Comparison of ENCODE assay signal across 9 cellular contexts in the genomic region with DNA sequence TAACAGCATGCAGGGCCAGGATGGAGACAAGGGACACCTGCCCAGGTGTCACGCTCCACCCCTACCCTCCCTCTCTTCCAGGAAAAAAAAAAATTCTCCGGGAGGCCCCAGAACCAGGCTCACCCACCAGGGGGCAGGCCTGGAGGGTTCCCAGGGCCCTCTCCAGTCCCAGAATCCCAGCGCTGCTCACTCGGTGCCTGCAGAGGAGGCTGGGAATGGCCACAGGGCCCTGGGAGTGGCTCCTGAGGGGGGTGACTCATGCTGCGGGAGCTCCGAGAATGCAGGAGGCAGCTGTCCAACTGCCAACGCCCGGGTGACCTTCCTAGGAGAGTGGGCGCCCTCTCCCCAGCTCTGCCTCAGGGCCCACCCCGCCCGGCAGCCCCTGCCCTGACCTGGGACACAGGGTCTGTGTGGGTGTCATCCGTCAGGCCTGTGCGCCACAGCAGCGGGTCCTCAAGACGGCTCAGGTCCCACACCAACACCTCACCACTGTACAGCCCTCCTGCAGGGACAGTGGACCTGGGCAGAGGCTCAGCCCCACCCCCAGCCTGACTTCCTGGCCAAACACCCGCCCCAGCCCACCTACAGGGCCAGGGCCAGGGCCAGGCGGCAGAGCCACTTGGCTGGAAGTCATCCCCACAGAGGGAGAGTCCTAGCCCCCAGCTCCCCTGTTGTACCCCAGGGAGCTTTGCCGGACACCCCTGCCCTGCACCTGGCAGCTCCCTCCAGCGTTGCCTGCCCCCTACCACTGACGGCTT. TPM values are rescaled to one million over a fixed set of nuclear protein-coding genes. Genes with fewer than 3 reads are reported as not detected.
A peak's percentile ranks its signal among the peaks of the same experiment; 100 is the strongest.
DNase-seq lines count a peak whose midpoint lies in the region; ATAC-seq, FAIRE-seq and TF ChIP-seq lines count a peak whose summit lies in the region.
"Had no signal": no experiment of that assay in that cellular context is flagged by ENCODE, and none has a peak within 500 bp of the region (broad histone marks: within the 10 kb centered on the region; RNA-seq: fewer than 3 reads in every experiment).

No MANE protein-coding gene starts in this region.

- FAIRE-seq in small intestine (lab: Jason Lieb, UNC) (no peak), GM19239 (lab: Jason Lieb, UNC) (no peak)

- DNase-seq in Daoy (ENCODE audit: low read depth) (peak; percentile 99), NCI-H1105 (lab: John Stamatoyannopoulos, UW) (peak; percentile 57), ascending aorta (ENCODE audit: low spot score in 2 of 2) (peak; percentile 47 to 96), iPS DF 4.7 (ENCODE audit: extremely low read depth, low spot score) (peak; percentile 60), small intestine (peak; percentile 97), GM19239 (ENCODE audit: insufficient read length, low spot score) (no peak)
- DNase-seq in activated CD8-positive, alpha-beta memory T cell treated with anti-CD3 and anti-CD28 coated beads for 24 hours: no peak

- intact Hi-C loops in ascending aorta (cut with DNase I): loop anchor here (1.0 to 5.0 kb wide), 3 partner anchors 21 to 152 kb away; a partner anchor contains a TSS

- 12 to 40% (median 24%) methylated on average over 18 to 20 of the region's 20 CpGs for WGBS in small intestine, 3 donors

- H3K4me3 ChIP-seq in ascending aorta (peak overlapping the region in 1 of 2 donors; percentile 12), small intestine (ENCODE audit: low read depth in 1 of 2, low read length in 2 of 2) (peak overlapping the region in 1 of 2 donors; percentile 46)
- H3K4me3 ChIP-seq: SK-N-MC had no signal

- peaks cover 6 to 17% of the 10 kb centered on the region in 2 donors for H3K4me1 ChIP-seq in ascending aorta
- peaks cover 0 to 5% of the 10 kb centered on the region in 2 donors for H3K4me1 ChIP-seq in small intestine (ENCODE audit: control insufficient read depth in 2 of 2, insufficient read depth in 1 of 2, low read depth in 1 of 2, low read length in 1 of 2)

- peaks cover 39 to 45% of the 10 kb centered on the region in 2 donors for H3K36me3 ChIP-seq in ascending aorta
- H3K36me3 ChIP-seq in small intestine (ENCODE audit: control insufficient read depth in 2 of 2, insufficient read depth in 2 of 2, low read length in 2 of 2): peaks cover 8 to 15% of the 10 kb centered on the region in 2 donors

- TF ChIP-seq CTCF in ascending aorta (IDR thresholded peaks at IDR 0.05): peak; percentile 63 to 81 (median 73)

- ATAC-seq in HG02798 (IDR thresholded peaks at IDR 0.05; ENCODE audit: poor library complexity, unreplicated experiment): no peak

- H3K9me3 ChIP-seq in ascending aorta (no peaks in the 10 kb centered on the region), small intestine (ENCODE audit: control insufficient read depth, low read depth) (no peaks in the 10 kb centered on the region)

- H3K27ac ChIP-seq in ascending aorta (peak overlapping the region; percentile 90 to 98), small intestine (ENCODE audit: low read depth in 1 of 2, low read length in 1 of 2) (peak overlapping the region; percentile 91 to 98)
- H3K27ac ChIP-seq: SK-N-MC had no signal

- H3K27me3 ChIP-seq in ascending aorta: no peaks in the 10 kb centered on the region
- no peaks in the 10 kb centered on the region for H3K27me3 ChIP-seq in small intestine (ENCODE audit: control insufficient read depth in 2 of 2, insufficient read depth in 2 of 2, low read length in 2 of 2)

RNA-seq across cellular contexts. Expression of a gene that starts 21.2 kb away (rescaled TPM):
- total RNA-seq in Daoy (2014; rRNA removed; shearing (Covaris generic)): 170 and 194 TPM in 2 replicates
- total RNA-seq in ascending aorta: 49.9 TPM
- polyA plus RNA-seq in small intestine: 100 to 1,000 TPM in 2 of 3 donors, 10 to 100 TPM in 1; 70.9 to 122 (median 114) TPM

RNA-seq across cellular contexts. Expression of a gene that starts 53.6 kb away (rescaled TPM):
- 1,185 and 1,206 TPM in 2 replicates for total RNA-seq in Daoy (2014; rRNA removed; shearing (Covaris generic))
- 102 TPM for total RNA-seq in ascending aorta
- polyA plus RNA-seq in small intestine: 100 to 1,000 TPM in 1 of 3 donors, 10 to 100 TPM in 2; 55.2 to 187 (median 83.8) TPM

Comparison
In these comparisons a context has a peak if more than half of its experiments do, and no peak if none do; other contexts are left out.
1. DNase-seq: peak in Daoy (single experiment), NCI-H1105 (single experiment), ascending aorta (2 of 2), iPS DF 4.7 (single experiment) and small intestine (single experiment); none in GM19239 (single experiment) and activated CD8-positive, alpha-beta memory T cell treated with anti-CD3 and anti-CD28 coated beads for 24 hours (single experiment).
2. RNA of a gene that starts 53.6 kb away (total RNA-seq): 1,185 to 1,206 TPM in Daoy; 102 TPM in ascending aorta (single experiment); every median in the first group is over 10 times any median in the second.